ENCODE assay signal across 21 cellular contexts in genomic region chr11:120603071-120603470, GRCh38.
"Had no signal": no experiment of that assay in that cellular context is flagged by ENCODE, and none has a peak within 500 bp of the region (broad histone marks: within the 10 kb centered on the region; RNA-seq: fewer than 3 reads in every experiment).

No MANE protein-coding gene starts in this region.

- DNase-seq: colonic mucosa; dermis blood vessel endothelial cell; esophagus squamous epithelium; foreskin fibroblast; immature natural killer cell; left colon; left ventricle myocardium superior; mesendoderm; naive thymus-derived CD4-positive, alpha-beta T cell; nephron progenitor cell; sigmoid colon; stimulated activated CD4-positive, alpha-beta T cell treated with anti-CD3 and anti-CD28 coated beads, Interleukin-12 subunit alpha, Interleukin-12 subunit beta, amount 100 ng/mL, for 4 hours; stimulated activated CD4-positive, alpha-beta T cell treated with anti-CD3 and anti-CD28 coated beads, Interleukin-2, amount 100 ng/mL, for 48 hours; stimulated activated naive CD8-positive, alpha-beta T cell treated with anti-CD3 and anti-CD28 coated beads, Interleukin-15, Interleukin-2, amounts not matched to agents 100 U/mL and 50 U/mL, for 24 hours; thyroid gland; upper lobe of left lung had no signal

- FAIRE-seq: keratinocyte had no signal

- H3K4me3 ChIP-seq: colonic mucosa, esophagus squamous epithelium, sigmoid colon, skin epidermis, suprapubic skin, thyroid gland, upper lobe of left lung, vagina had no signal

- H3K36me3 ChIP-seq: colonic mucosa, esophagus squamous epithelium, neutrophil, sigmoid colon, suprapubic skin, thyroid gland, upper lobe of left lung, vagina had no signal

- ATAC-seq: left colon; left ventricle myocardium superior; naive thymus-derived CD4-positive, alpha-beta T cell; stimulated activated naive CD8-positive, alpha-beta T cell treated with anti-CD3 and anti-CD28 coated beads, Interleukin-15, Interleukin-2, amounts not matched to agents 100 U/mL and 50 U/mL, for 24 hours had no signal

- H3K9me3 ChIP-seq: colonic mucosa, esophagus squamous epithelium, neutrophil, sigmoid colon, suprapubic skin, thyroid gland, upper lobe of left lung, vagina had no signal

- H3K27ac ChIP-seq: colonic mucosa, esophagus squamous epithelium, neutrophil, sigmoid colon, skin epidermis, suprapubic skin, upper lobe of left lung, vagina had no signal

- H3K27me3 ChIP-seq: colonic mucosa, sigmoid colon, suprapubic skin, thyroid gland, upper lobe of left lung, vagina had no signal

- H3K4me1 ChIP-seq: colonic mucosa, sigmoid colon, suprapubic skin, upper lobe of left lung, vagina had no signal
